Comparison of ENCODE assay signal across 1 cellular context in the genomic region with DNA sequence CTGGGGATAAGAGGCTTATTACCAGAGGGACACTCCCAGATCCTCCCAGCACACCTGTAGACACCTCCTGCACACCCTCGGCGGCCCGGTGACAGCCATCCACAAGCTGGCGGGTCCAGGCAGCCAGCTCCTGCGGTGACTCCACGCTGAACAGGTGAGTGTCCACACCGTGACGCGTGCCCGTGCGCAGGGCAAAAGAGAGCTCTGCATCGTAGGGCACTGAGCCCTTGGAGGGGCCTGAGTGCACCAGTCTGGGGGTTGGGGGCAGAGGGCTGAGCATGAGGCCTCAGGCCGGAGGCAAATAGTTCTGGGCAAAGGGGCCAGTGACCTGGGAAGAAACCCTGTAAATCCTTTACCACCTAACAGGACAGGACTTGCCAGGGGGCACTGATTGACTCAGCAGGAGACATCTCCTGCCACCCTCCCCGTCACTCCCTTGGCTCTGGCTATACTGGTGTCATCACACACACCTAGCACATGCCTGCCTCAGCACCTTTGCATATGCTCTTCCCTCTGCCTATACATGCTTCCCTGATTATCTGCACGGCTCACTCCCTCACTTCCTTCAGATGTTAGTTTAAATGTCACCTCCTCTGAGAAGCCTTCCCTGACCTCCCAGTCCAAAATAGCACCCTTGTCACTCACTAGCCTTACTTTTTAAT.
TF ChIP-seq lines count a peak whose summit lies in the region.

No MANE protein-coding gene starts in this region.

TF ChIP-seq in K562, 482 proteins besides CTCF, POLR2A, EP300 and RAD21:
- TF ChIP-seq L3MBTL2 (IDR thresholded peaks at IDR 0.05): no peak
- no peak for TF ChIP-seq SRSF3 (IDR thresholded peaks at IDR 0.05; ENCODE audit: insufficient read depth, low read length)
- peak; percentile 84 for TF ChIP-seq ZFP36 (IDR thresholded peaks at IDR 0.05; ENCODE audit: low read depth, low read length, partially characterized antibody)
- peak; percentile 60 for TF ChIP-seq POLR2G (IDR thresholded peaks at IDR 0.05; ENCODE audit: low read depth, low read length)
- peak; percentile 33; the same call in 1 of the 2 replicates for TF ChIP-seq RBFOX2 (IDR thresholded peaks at IDR 0.05; ENCODE audit: low read depth, low read length)
- 0 out of 2 replicates have a peak, but pooled peaks have one; percentile 15 for TF ChIP-seq ZNF436 (CRISPR knock-in tag; IDR thresholded peaks at IDR 0.05)
